9 cellular contexts compared by ENCODE assay signal in genomic region chrX:49268702-49269009, GRCh38. TPM values are rescaled to one million over a fixed set of nuclear protein-coding genes. Genes with fewer than 3 reads are reported as not detected.
DNase-seq lines count a peak whose midpoint lies in the region; ATAC-seq and TF ChIP-seq lines count a peak whose summit lies in the region.
"Had no signal": no experiment of that assay in that cellular context is flagged by ENCODE, and none has a peak within 500 bp of the region (broad histone marks: within the 10 kb centered on the region; RNA-seq: fewer than 3 reads in every experiment).

No MANE protein-coding gene starts in this region.

- H3K36me3 Mint-ChIP-seq in CD8-positive, alpha-beta memory T cell = peaks cover 0 to 6% (median 0%) of the 10 kb centered on the region in 3 donors

- CTCF ChIA-PET in CD8-positive, alpha-beta memory T cell (lab: Charles Lee) = interaction anchor here (0.9 to 1.6 kb wide), 5 partner anchors 11 to 113 kb away, joined by 3 to 10 read pairs (median 3); partner anchors contain the start of gene CCDC22

- intact Hi-C loops in ovary (cut with DNase I) = no loop called here

- no peaks in the 10 kb centered on the region for H3K36me3 ChIP-seq in CD8-positive, alpha-beta memory T cell (ENCODE audit: insufficient read depth, low read length)
- no peaks in the 10 kb centered on the region for H3K36me3 ChIP-seq in ovary

- peak overlapping the region; percentile 99 to 100 (median 100) for H3K27ac Mint-ChIP-seq in CD8-positive, alpha-beta memory T cell

- H3K27ac ChIP-seq in CD8-positive, alpha-beta memory T cell (ENCODE audit: low read depth, low read length) = peak overlapping the region; percentile 99
- H3K27ac ChIP-seq in ovary = peak overlapping the region; percentile 81 to 95

- no peaks in the 10 kb centered on the region for H3K9me3 Mint-ChIP-seq in CD8-positive, alpha-beta memory T cell

- DNase-seq in CD8-positive, alpha-beta memory T cell = no peak
- no peak for DNase-seq in epithelial cell of esophagus (ENCODE audit: low read depth)
- no peak for DNase-seq in ovary
- no peak for DNase-seq in SW480 (ENCODE audit: low spot score)
- no peak for DNase-seq in activated effector memory CD4-positive, alpha-beta T cell treated with Interleukin-2 at 50 U/mL for 16 hours
- DNase-seq in D341Med (ENCODE audit: low spot score) = no peak

- peak overlapping the region; percentile 82 for H3K4me3 ChIP-seq in CD8-positive, alpha-beta memory T cell (ENCODE audit: low read length)
- peak overlapping the region; percentile 60 for H3K4me3 ChIP-seq in epithelial cell of esophagus (ENCODE audit: low read length)
- peak overlapping the region; percentile 27 for H3K4me3 ChIP-seq in ovary

- ATAC-seq in GM19467 (IDR thresholded peaks at IDR 0.05; ENCODE audit: unreplicated experiment) = no peak

- H3K4me1 Mint-ChIP-seq in CD8-positive, alpha-beta memory T cell = peaks cover 43 to 62% (median 57%) of the 10 kb centered on the region in 3 donors

- no peak for TF ChIP-seq CTCF in epithelial cell of esophagus (IDR thresholded peaks at IDR 0.05; ENCODE audit: insufficient read depth, low read depth, low read length, missing control alignments)
- TF ChIP-seq CTCF in ovary (IDR thresholded peaks at IDR 0.05) = no peak

- WGBS in ovary, 3 donors = 37 to 42% (median 39%) methylated on average over 4 of the region's 4 CpGs

- H3K27me3 ChIP-seq in CD8-positive, alpha-beta memory T cell (ENCODE audit: insufficient read depth, low read length, poor library complexity, severe bottlenecking) = no peaks in the 10 kb centered on the region
- no peaks in the 10 kb centered on the region for H3K27me3 ChIP-seq in ovary

- H3K4me3 Mint-ChIP-seq in CD8-positive, alpha-beta memory T cell = peak overlapping the region; percentile 90 to 99 (median 96)

- POLR2A ChIA-PET in CD8-positive, alpha-beta memory T cell (lab: Charles Lee) = interaction anchor here (0.6 to 1.5 kb wide), 6 partner anchors 10 to 102 kb away, joined by 3 to 10 read pairs (median 6); partner anchors contain the start of gene CCDC22

- peaks cover 29% of the 10 kb centered on the region for H3K4me1 ChIP-seq in CD8-positive, alpha-beta memory T cell (ENCODE audit: insufficient read depth, low read length)
- peaks cover 6% of the 10 kb centered on the region for H3K4me1 ChIP-seq in ovary (ENCODE audit: insufficient read depth)

- TF ChIP-seq POLR2A in ovary (IDR thresholded peaks at IDR 0.05) = no peak

- H3K27me3 Mint-ChIP-seq in CD8-positive, alpha-beta memory T cell = peaks cover 0 to 3% of the 10 kb centered on the region in 2 donors

- no peaks in the 10 kb centered on the region for H3K9me3 ChIP-seq in CD8-positive, alpha-beta memory T cell (ENCODE audit: low read length)
- H3K9me3 ChIP-seq in ovary = no peaks in the 10 kb centered on the region

- no peak for TF ChIP-seq EP300 in ovary (IDR thresholded peaks at IDR 0.05)

TF ChIP-seq in PFSK-1, 5 proteins besides CTCF, POLR2A, EP300 and RAD21:
- TF ChIP-seq FOXP2 (optimal IDR thresholded peaks at IDR 0.05; ENCODE audit: borderline replicate concordance, extremely low read depth, extremely low read length, insufficient read depth) (no peak), SIN3A (IDR thresholded peaks at IDR 0.05; ENCODE audit: borderline replicate concordance, insufficient read depth, low read length) (no peak), TAF1 (IDR thresholded peaks at IDR 0.05; ENCODE audit: borderline replicate concordance, insufficient read depth, low read length) (peak; percentile 41; the same call in 1 of the 2 replicates), REST (IDR thresholded peaks at IDR 0.05; ENCODE audit: insufficient read depth in 1 of 2, low read depth in 2 of 2, low read length in 2 of 2) (no peak), POLR2AphosphoS5 (IDR thresholded peaks at IDR 0.05; ENCODE audit: low read depth, low read length) (no peak)

RNA-seq across cellular contexts. Expression of gene PPP1R3F, which starts 0.9 kb away (rescaled TPM):
- total RNA-seq in CD8-positive, alpha-beta memory T cell = 1 to 10 TPM; 4.5 to 6.0 TPM
- 8.1 TPM for polyA plus RNA-seq in CD8-positive, alpha-beta memory T cell
- 6.8 TPM for polyA plus RNA-seq in PFSK-1 (2012; ENCODE audit: insufficient read length, low read depth)
- total RNA-seq in ovary = 10 to 100 TPM in 5 of 7 donors, 1 to 10 TPM in 2; 8.3 to 16.1 (median 12.3) TPM
- 1 to 10 TPM; 1.7 to 5.5 TPM for polyA plus RNA-seq in ovary

RNA-seq across cellular contexts. Expression of gene FOXP3, which starts 4.1 kb away (rescaled TPM):
- total RNA-seq in CD8-positive, alpha-beta memory T cell = 10 to 100 TPM; 10.5 to 11.2 TPM
- polyA plus RNA-seq in CD8-positive, alpha-beta memory T cell = 1.6 TPM
- polyA plus RNA-seq in PFSK-1 (2012; ENCODE audit: insufficient read length, low read depth) = 0.40 TPM
- total RNA-seq in ovary = under 1 TPM in 4 of 7 donors, not detected in 3; 0.10 to 0.60 (median 0.33) TPM
- under 1 TPM; 0.10 to 0.25 TPM for polyA plus RNA-seq in ovary
- total RNA-seq: lung microvascular endothelial cell had no signal

RNA-seq across cellular contexts. Expression of gene CCDC22, which starts 33.4 kb away (rescaled TPM):
- 10 to 100 TPM; 22.7 to 24.8 TPM for total RNA-seq in CD8-positive, alpha-beta memory T cell
- 30.7 TPM for polyA plus RNA-seq in CD8-positive, alpha-beta memory T cell
- 37.3 TPM for polyA plus RNA-seq in PFSK-1 (2012; ENCODE audit: insufficient read length, low read depth)
- 10 to 100 TPM in 6 of 7 donors, 1 to 10 TPM in 1; 7.9 to 15.7 (median 11.5) TPM for total RNA-seq in ovary
- 10 to 100 TPM in 1 of 2 donors, 1 to 10 TPM in 1; 2.8 to 10.8 TPM for polyA plus RNA-seq in ovary

RNA-seq across cellular contexts. Expression of gene GAGE10, which starts 34.8 kb away (rescaled TPM):
- not detected for total RNA-seq in CD8-positive, alpha-beta memory T cell
- not detected for polyA plus RNA-seq in CD8-positive, alpha-beta memory T cell
- not detected for polyA plus RNA-seq in PFSK-1 (2012; ENCODE audit: insufficient read length, low read depth)
- not detected for total RNA-seq in ovary
- polyA plus RNA-seq in ovary = not detected
- total RNA-seq: lung microvascular endothelial cell had no signal

RNA-seq across cellular contexts. Expression of gene CACNA1F, which starts 35.5 kb away (rescaled TPM):
- total RNA-seq in CD8-positive, alpha-beta memory T cell = under 1 TPM; 0.24 to 0.61 TPM
- not detected for polyA plus RNA-seq in CD8-positive, alpha-beta memory T cell
- not detected for polyA plus RNA-seq in PFSK-1 (2012; ENCODE audit: insufficient read length, low read depth)
- under 1 TPM in 5 of 7 donors, not detected in 2; 0.10 to 0.23 (median 0.15) TPM for total RNA-seq in ovary
- under 1 TPM; 0.02 to 0.32 TPM for polyA plus RNA-seq in ovary

Comparison
In these comparisons a context has a peak if more than half of its experiments do, and no peak if none do; other contexts are left out.
1. H3K4me3 ChIP-seq: peak in every context shown above with its lines; median percentile 82 in CD8-positive, alpha-beta memory T cell; 60 in epithelial cell of esophagus; 27 in ovary.
2. RNA of gene FOXP3, which starts 4.1 kb away (total RNA-seq): 10.5 to 11.2 TPM in CD8-positive, alpha-beta memory T cell; 0.10 to 0.60 TPM in ovary; every median in the first group is over 4 times any median in the second.